Comparison of ENCODE assay signal across 12 cellular contexts in the genomic region with DNA sequence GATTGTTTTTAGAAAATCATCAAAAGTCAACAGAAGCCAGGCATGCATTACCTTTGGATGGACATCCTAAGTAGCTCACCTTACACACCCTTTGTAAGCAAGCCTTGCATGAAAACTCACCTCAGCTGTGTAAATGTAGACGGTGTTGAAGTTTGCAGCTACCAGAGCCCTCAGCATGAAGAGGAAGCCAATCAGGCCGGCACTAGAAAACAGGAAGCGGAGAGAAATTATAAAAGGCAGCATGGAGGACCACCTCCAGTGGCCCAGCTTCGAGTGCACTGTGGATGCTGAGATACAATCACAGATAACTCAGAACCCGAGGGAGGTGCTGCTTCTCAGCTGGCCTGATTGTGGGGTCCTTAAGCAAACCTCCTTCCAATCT.
DNase-seq lines count a peak whose midpoint lies in the region; ATAC-seq lines count a peak whose summit lies in the region.
"Had no signal": no experiment of that assay in that cellular context is flagged by ENCODE, and none has a peak within 500 bp of the region (broad histone marks: within the 10 kb centered on the region; RNA-seq: fewer than 3 reads in every experiment).

No MANE protein-coding gene starts in this region.

- H3K27me3 Mint-ChIP-seq in activated CD8-positive, alpha-beta memory T cell treated with anti-CD3 and anti-CD28 coated beads, Interleukin-2, amount 10 ng/mL, durations not matched to agents 7 days and 5 days = peaks cover 7% of the 10 kb centered on the region

- H3K27ac Mint-ChIP-seq in activated CD8-positive, alpha-beta memory T cell treated with anti-CD3 and anti-CD28 coated beads, Interleukin-2, amount 10 ng/mL, durations not matched to agents 7 days and 5 days = peak overlapping the region; percentile 68
- H3K27ac Mint-ChIP-seq: stimulated activated memory B cell treated with anti-CD40 and anti-IgM and Interleukin-4, amounts not matched to agents 10 μg/mL and 1 μg/mL and 100 μg/mL, for 72 hours had no signal

- peak; percentile 42 for ATAC-seq in activated CD8-positive, alpha-beta memory T cell treated with anti-CD3 and anti-CD28 coated beads, Interleukin-2, amount 10 ng/mL, durations not matched to agents 7 days and 5 days
- peak; percentile 58 for ATAC-seq in stimulated activated naive CD8-positive, alpha-beta T cell treated with anti-CD3 and anti-CD28 coated beads, Interleukin-15, Interleukin-2, amounts not matched to agents 100 U/mL and 50 U/mL, for 24 hours
- ATAC-seq in GM19351 (IDR thresholded peaks at IDR 0.05; ENCODE audit: unreplicated experiment) = no peak
- ATAC-seq: stimulated activated memory B cell treated with anti-CD40 and anti-IgM and Interleukin-4, amounts not matched to agents 10 μg/mL and 1 μg/mL and 100 μg/mL, for 72 hours had no signal

- H3K4ac ChIP-seq in mesendoderm (ENCODE audit: low read depth, low read length) = no peak overlapping the region

- H4K8ac ChIP-seq in mesendoderm (ENCODE audit: low read depth, low read length) = no peak overlapping the region

- peaks cover 1% of the 10 kb centered on the region for H3K36me3 Mint-ChIP-seq in activated CD8-positive, alpha-beta memory T cell treated with anti-CD3 and anti-CD28 coated beads, Interleukin-2, amount 10 ng/mL, durations not matched to agents 7 days and 5 days
- H3K36me3 Mint-ChIP-seq: stimulated activated memory B cell treated with anti-CD40 and anti-IgM and Interleukin-4, amounts not matched to agents 10 μg/mL and 1 μg/mL and 100 μg/mL, for 72 hours had no signal

- no peak overlapping the region for H3K56ac ChIP-seq in mesendoderm (ENCODE audit: low read length)

- H2BK5ac ChIP-seq in mesendoderm (ENCODE audit: low read length) = no peak overlapping the region

- H2BK15ac ChIP-seq in mesendoderm (replicated peaks; ENCODE audit: low read depth) = no peak overlapping the region

- H3K23ac ChIP-seq in mesendoderm (ENCODE audit: low read length) = no peak overlapping the region

- H2AK5ac ChIP-seq in mesendoderm (ENCODE audit: low read length) = no peak overlapping the region

- no peaks in the 10 kb centered on the region for H3K4me1 ChIP-seq in mesendoderm (ENCODE audit: control insufficient read depth, low read depth, low read length)

- DNase-seq in activated CD8-positive, alpha-beta memory T cell treated with anti-CD3 and anti-CD28 coated beads, Interleukin-2, amount 10 ng/mL, durations not matched to agents 7 days and 5 days = no peak
- DNase-seq in activated CD8-positive, alpha-beta memory T cell treated with anti-CD3 and anti-CD28 coated beads, Interleukin-2, amount 50 U/mL, for 4 hours = no peak
- DNase-seq in NCI-H128 (lab: John Stamatoyannopoulos, UW; ENCODE audit: unreplicated experiment) (peak; percentile 9), SKM-1 treated with dmso at 0.1 percent for 144 hours (lab: John Stamatoyannopoulos, UW; ENCODE audit: unreplicated experiment) (peak; percentile 3), mesendoderm (no peak)
- DNase-seq in stimulated activated naive CD8-positive, alpha-beta T cell treated with anti-CD3 and anti-CD28 coated beads, Interleukin-15, Interleukin-2, amounts not matched to agents 100 U/mL and 50 U/mL, for 24 hours = peak; percentile 16
- no peak for DNase-seq in stimulated activated CD4-positive, alpha-beta T cell treated with anti-CD3 and anti-CD28 coated beads, Interleukin-2, amount 100 ng/mL, for 48 hours
- DNase-seq: activated effector memory CD4-positive, alpha-beta T cell treated with Interleukin-2 at 50 U/mL for 16 hours; glutamatergic neuron; NCI-H1048 had no signal

- H3K79me1 ChIP-seq in mesendoderm (ENCODE audit: low read length) = no peaks in the 10 kb centered on the region

- H3K4me3 ChIP-seq in mesendoderm (ENCODE audit: low read length) = no peak overlapping the region

- H3K27ac ChIP-seq in mesendoderm (ENCODE audit: low read depth, low read length) = no peak overlapping the region

- no CpG with 5 or more reads among the region's 5 CpGs for WGBS in mesendoderm (ENCODE audit: extremely low coverage, insufficient coverage, low lambda C conversion rate)

- no peak overlapping the region for H3K9ac ChIP-seq in mesendoderm (ENCODE audit: low read length)

- no peaks in the 10 kb centered on the region for H3K36me3 ChIP-seq in mesendoderm (ENCODE audit: control insufficient read depth, insufficient read depth, low read length)

- H3K4me2 ChIP-seq in mesendoderm (ENCODE audit: low read length) = no peak overlapping the region

- no peaks in the 10 kb centered on the region for H3K9me3 Mint-ChIP-seq in activated CD8-positive, alpha-beta memory T cell treated with anti-CD3 and anti-CD28 coated beads, Interleukin-2, amount 10 ng/mL, durations not matched to agents 7 days and 5 days (ENCODE audit: low read depth)
- H3K9me3 Mint-ChIP-seq: stimulated activated memory B cell treated with anti-CD40 and anti-IgM and Interleukin-4, amounts not matched to agents 10 μg/mL and 1 μg/mL and 100 μg/mL, for 72 hours had no signal

- no peak overlapping the region for H3K4me3 Mint-ChIP-seq in activated CD8-positive, alpha-beta memory T cell treated with anti-CD3 and anti-CD28 coated beads, Interleukin-2, amount 10 ng/mL, durations not matched to agents 7 days and 5 days
- H3K4me3 Mint-ChIP-seq: stimulated activated memory B cell treated with anti-CD40 and anti-IgM and Interleukin-4, amounts not matched to agents 10 μg/mL and 1 μg/mL and 100 μg/mL, for 72 hours had no signal

- H2BK120ac ChIP-seq in mesendoderm (ENCODE audit: low read depth, low read length) = no peak overlapping the region

- CTCF ChIA-PET in activated CD8-positive, alpha-beta memory T cell treated with anti-CD3 and anti-CD28 coated beads, Interleukin-2, amount 10 ng/mL, durations not matched to agents 7 days and 5 days (lab: Charles Lee) = no interaction called here

- H3K79me2 ChIP-seq in mesendoderm (ENCODE audit: control insufficient read depth, insufficient read depth, low read length) = no peaks in the 10 kb centered on the region

- H3K27me3 ChIP-seq in mesendoderm (ENCODE audit: insufficient read depth, low read length, poor library complexity) = no peaks in the 10 kb centered on the region

- no peak overlapping the region for H3K18ac ChIP-seq in mesendoderm (ENCODE audit: low read length)

- peaks cover 25% of the 10 kb centered on the region for H3K4me1 Mint-ChIP-seq in activated CD8-positive, alpha-beta memory T cell treated with anti-CD3 and anti-CD28 coated beads, Interleukin-2, amount 10 ng/mL, durations not matched to agents 7 days and 5 days
- H3K4me1 Mint-ChIP-seq: stimulated activated memory B cell treated with anti-CD40 and anti-IgM and Interleukin-4, amounts not matched to agents 10 μg/mL and 1 μg/mL and 100 μg/mL, for 72 hours had no signal

- H4K5ac ChIP-seq in mesendoderm (ENCODE audit: low read length) = no peak overlapping the region

Comparison
In these comparisons a context has a peak if more than half of its experiments do, and no peak if none do; other contexts are left out.
1. DNase-seq: peak in NCI-H128 (single experiment), SKM-1 treated with dmso at 0.1 percent for 144 hours (single experiment) and stimulated activated naive CD8-positive, alpha-beta T cell treated with anti-CD3 and anti-CD28 coated beads, Interleukin-15, Interleukin-2, amounts not matched to agents 100 U/mL and 50 U/mL, for 24 hours (single experiment); none in activated CD8-positive, alpha-beta memory T cell treated with anti-CD3 and anti-CD28 coated beads, Interleukin-2, amount 10 ng/mL, durations not matched to agents 7 days and 5 days (single experiment), activated CD8-positive, alpha-beta memory T cell treated with anti-CD3 and anti-CD28 coated beads, Interleukin-2, amount 50 U/mL, for 4 hours (single experiment), stimulated activated CD4-positive, alpha-beta T cell treated with anti-CD3 and anti-CD28 coated beads, Interleukin-2, amount 100 ng/mL, for 48 hours (0 of 2) and mesendoderm (single experiment).